ENCODE assay signal across 8 cellular contexts in the genomic region with DNA sequence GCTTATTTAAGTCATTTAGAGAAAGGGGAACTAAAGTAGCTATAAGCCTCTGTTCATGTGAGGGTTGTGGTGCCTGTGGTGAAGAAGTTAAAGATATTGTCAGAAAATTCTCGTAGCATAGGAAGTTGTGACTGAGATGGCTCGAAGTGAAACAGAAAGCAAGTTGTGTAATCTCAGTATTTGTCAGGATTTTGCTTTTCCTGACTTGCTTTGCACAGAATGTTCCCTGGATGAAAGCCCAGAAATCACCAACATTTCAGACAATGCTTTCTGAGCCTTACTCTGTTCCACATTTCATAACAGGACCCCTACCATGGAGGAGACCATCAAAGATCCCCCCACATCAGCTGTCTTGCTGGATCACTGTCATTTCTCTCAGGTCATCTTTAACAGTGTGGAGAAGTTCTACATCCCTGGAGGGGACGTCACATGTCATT. TPM values are rescaled to one million over a fixed set of nuclear protein-coding genes. Genes with fewer than 3 reads are reported as not detected.
A peak's percentile ranks its signal among the peaks of the same experiment; 100 is the strongest.
DNase-seq lines count a peak whose midpoint lies in the region; ATAC-seq and TF ChIP-seq lines count a peak whose summit lies in the region.

No MANE protein-coding gene starts in this region.

- H4K20me1 ChIP-seq in mammary epithelial cell (ENCODE audit: insufficient read depth, low read length), result no peaks in the 10 kb centered on the region

- H3K9me3 ChIP-seq in mammary epithelial cell (replicated peaks; ENCODE audit: insufficient read depth, low read length), result no peaks in the 10 kb centered on the region
- no peaks in the 10 kb centered on the region for H3K9me3 ChIP-seq in right lobe of liver
- H3K9me3 ChIP-seq in tibial artery, result no peaks in the 10 kb centered on the region

- H3K36me3 ChIP-seq in mammary epithelial cell (ENCODE audit: insufficient read depth, low read length) (peaks cover 4% of the 10 kb centered on the region), right lobe of liver (peaks cover 0 to 32% (median 14%) of the 10 kb centered on the region in 4 donors), tibial artery (peaks cover 30 to 44% (median 32%) of the 10 kb centered on the region in 3 donors), H7 (replicated peaks; ENCODE audit: control insufficient read depth, insufficient read depth, low read length) (no peaks in the 10 kb centered on the region)

- H3K27me3 ChIP-seq in mammary epithelial cell (ENCODE audit: insufficient read depth, low read length) (no peaks in the 10 kb centered on the region), right lobe of liver (no peaks in the 10 kb centered on the region), tibial artery (no peaks in the 10 kb centered on the region), H7 (ENCODE audit: control insufficient read depth, insufficient read depth, low read length) (no peaks in the 10 kb centered on the region)

- dilution Hi-C loops in mammary epithelial cell (cut with HindIII; ENCODE audit: low sequenced_read_pairs), result no loop called here

- intact Hi-C loops in mammary epithelial cell (cut with micrococcal nuclease), result no loop called here
- intact Hi-C loops in right lobe of liver (cut with DNase I), result no loop called here
- intact Hi-C loops in tibial artery (cut with DNase I; ENCODE audit: low total_unique reads), result no loop called here

- TF ChIP-seq CTCF in mammary epithelial cell (conservative IDR thresholded peaks at IDR 0.05 in 1 of 2, IDR thresholded peaks at IDR 0.05 in 1 of 2; ENCODE audit: extremely low read depth in 1 of 2, insufficient read depth in 1 of 2, low read depth in 1 of 2, low read length in 2 of 2), result no peak
- TF ChIP-seq CTCF in right lobe of liver (IDR thresholded peaks at IDR 0.05), result no peak
- TF ChIP-seq CTCF in tibial artery (IDR thresholded peaks at IDR 0.05), result no peak

- no peak for TF ChIP-seq POLR2A in right lobe of liver (IDR thresholded peaks at IDR 0.05)

- 39% methylated on average over 3 of the region's 3 CpGs for WGBS in mammary epithelial cell (ENCODE audit: low coverage, missing lambda C conversion rate)
- 0% methylated on average over 3 of the region's 3 CpGs for WGBS in right lobe of liver (ENCODE audit: insufficient coverage, low coverage, low lambda C conversion rate, missing lambda C conversion rate)

- CTCF ChIA-PET in mammary epithelial cell (lab: Charles Lee; ENCODE audit: low non-redundant PET), result no interaction called here

- H3K27ac ChIP-seq in mammary epithelial cell (ENCODE audit: insufficient read depth, low read depth, low read length) (peak overlapping the region; percentile 17), right lobe of liver (peak overlapping the region; percentile 83 to 92 (median 90)), tibial artery (peak overlapping the region; percentile 76 to 86)

- no TSS peak for BruUV-seq in mammary epithelial cell (replicated peaks; lab: Mats Ljungman, UMichigan)

- ATAC-seq in GM18498 (IDR thresholded peaks at IDR 0.05; ENCODE audit: unreplicated experiment) (peak; percentile 84), right lobe of liver (peak; percentile 84 to 91 (median 86))

- H3K4me1 ChIP-seq in mammary epithelial cell (ENCODE audit: insufficient read depth, low read length) (peaks cover 5% of the 10 kb centered on the region), right lobe of liver (peaks cover 2 to 42% (median 16%) of the 10 kb centered on the region in 4 donors), tibial artery (peaks cover 6 to 72% (median 36%) of the 10 kb centered on the region in 4 donors)

- peak overlapping the region; percentile 72 for H3K4me2 ChIP-seq in mammary epithelial cell (ENCODE audit: insufficient read depth, low read depth, low read length)

- in situ Hi-C loops in mammary epithelial cell (cut with MboI; ENCODE audit: low sequenced_read_pairs in 2 of 2), result no loop called here

- peak overlapping the region; percentile 25 for H2AFZ ChIP-seq in mammary epithelial cell (ENCODE audit: low read depth, low read length)

- peaks cover 26% of the 10 kb centered on the region for H3K79me2 ChIP-seq in mammary epithelial cell (ENCODE audit: insufficient read depth, low read length)

- H3K4me3 ChIP-seq in mammary epithelial cell (replicated peaks in 1 of 3; ENCODE audit: insufficient read depth in 1 of 3, low read depth in 2 of 3, low read length in 3 of 3) (peak overlapping the region; percentile 30 to 34 (median 31)), right lobe of liver (peak overlapping the region; percentile 7 to 35 (median 25)), tibial artery (peak overlapping the region; percentile 39 to 44), H7 (ENCODE audit: insufficient read depth, low read depth, low read length) (no peak overlapping the region)

- DNase-seq in HCEC 1CT (peak; percentile 75), NCI-H226 (peak; percentile 51), mammary epithelial cell (peak; percentile 35), right lobe of liver (peak in 1 of 3 donors; percentile 47), tibial artery (no peak), D341Med (ENCODE audit: low spot score) (no peak), H7 (no peak)

- H3K9ac ChIP-seq in mammary epithelial cell (ENCODE audit: insufficient read depth, low read length), result peak overlapping the region; percentile 48

RNA-seq across cellular contexts. Expression of gene CALCOCO2, which starts 10.6 kb away (rescaled TPM):
- total RNA-seq in mammary epithelial cell (100 to 1,000 TPM in 1 of 2 donors, 10 to 100 TPM in 1; 51.7 to 104 TPM), right lobe of liver (10 to 100 TPM; 58.0 to 93.3 (median 72.1) TPM)
- polyA plus RNA-seq in mammary epithelial cell, result 36.1 TPM
- polyA minus RNA-seq in mammary epithelial cell, result 60.8 TPM
- 19.4 and 23.1 TPM in 2 replicates for total RNA-seq in H7 (2014; rRNA removed; shearing (Covaris generic))

RNA-seq across cellular contexts. Expression of gene TTLL6, which starts 24.4 kb away (rescaled TPM):
- total RNA-seq in mammary epithelial cell, result not detected
- not detected for polyA plus RNA-seq in mammary epithelial cell
- not detected for polyA minus RNA-seq in mammary epithelial cell
- under 1 TPM in 1 of 6 experiments, not detected in 5; 0.12 TPM for total RNA-seq in right lobe of liver
- 2.1 and 2.6 TPM in 2 replicates for total RNA-seq in H7 (2014; rRNA removed; shearing (Covaris generic))

RNA-seq across cellular contexts. Expression of gene ATP5MC1, which starts 51.2 kb away (rescaled TPM):
- total RNA-seq in mammary epithelial cell (10 to 100 TPM; 58.5 to 79.1 TPM), right lobe of liver (100 to 1,000 TPM in 2 of 6 experiments, 10 to 100 TPM in 4; 49.2 to 221 (median 57.9) TPM)
- polyA plus RNA-seq in mammary epithelial cell, result 613 TPM
- polyA minus RNA-seq in mammary epithelial cell, result 217 TPM
- total RNA-seq in H7 (2014; rRNA removed; shearing (Covaris generic)), result 162 and 249 TPM in 2 replicates

Comparison
In these comparisons a context has a peak if more than half of its experiments do, and no peak if none do; other contexts are left out.
1. DNase-seq: peak in HCEC 1CT (single experiment), NCI-H226 (single experiment) and mammary epithelial cell (single experiment); none in tibial artery (0 of 2), D341Med (single experiment) and H7 (single experiment).
2. H3K27ac ChIP-seq: peak in every context shown above with its lines; median percentile 90 in right lobe of liver; 81 in tibial artery; 17 in mammary epithelial cell.